ENCODE assay signal across 1 cellular context in the genomic region with DNA sequence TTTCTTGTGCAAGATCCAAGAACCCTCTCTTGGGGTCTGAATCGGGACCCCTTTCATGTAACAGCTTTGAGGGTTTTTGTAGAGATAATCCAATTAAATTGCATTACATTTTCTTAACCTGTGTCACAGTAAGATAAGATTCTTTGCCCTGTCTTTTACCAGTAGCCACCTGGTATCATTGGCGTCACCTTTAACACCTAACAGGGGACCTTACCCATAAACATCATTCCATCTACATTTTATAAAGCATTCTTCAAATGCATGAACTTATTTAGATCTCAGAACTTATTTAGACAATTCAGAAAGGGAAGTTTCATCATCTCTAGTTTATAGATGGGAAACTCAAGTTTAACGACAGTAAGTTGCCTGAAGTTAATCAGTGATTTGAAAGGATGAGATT.
TF ChIP-seq lines count a peak whose summit lies in the region.

No MANE protein-coding gene starts in this region.

TF ChIP-seq in HepG2, 621 proteins besides CTCF, POLR2A, EP300 and RAD21 (continued from another document):
- no peak for TF ChIP-seq ZBTB4 (CRISPR knock-in tag; IDR thresholded peaks at IDR 0.05; ENCODE audit: borderline replicate concordance)
- TF ChIP-seq MIER2 (CRISPR knock-in tag; IDR thresholded peaks at IDR 0.05): no peak
- TF ChIP-seq FOXP1 (IDR thresholded peaks at IDR 0.05): no peak
- no peak for TF ChIP-seq FOXP1 (CRISPR knock-in tag; IDR thresholded peaks at IDR 0.05)
- no peak for TF ChIP-seq ZNF253 (CRISPR knock-in tag; IDR thresholded peaks at IDR 0.05; ENCODE audit: borderline replicate concordance)
- no peak for TF ChIP-seq ZNF275 (CRISPR knock-in tag; IDR thresholded peaks at IDR 0.05; ENCODE audit: borderline replicate concordance)
- no peak for TF ChIP-seq SNAPC5 (CRISPR knock-in tag; IDR thresholded peaks at IDR 0.05; ENCODE audit: borderline replicate concordance)
- no peak for TF ChIP-seq ZNF292 (CRISPR knock-in tag; IDR thresholded peaks at IDR 0.05; ENCODE audit: borderline replicate concordance, low read depth)
- TF ChIP-seq ZNF282 (IDR thresholded peaks at IDR 0.05; ENCODE audit: partially characterized antibody): no peak
- TF ChIP-seq ZNF33B (CRISPR knock-in tag; IDR thresholded peaks at IDR 0.05): no peak
